ENCODE assay signal across 8 cellular contexts in genomic region chr11:84437129-84438123, GRCh38.
DNase-seq lines count a peak whose midpoint lies in the region; ATAC-seq, FAIRE-seq and TF ChIP-seq lines count a peak whose summit lies in the region.

No MANE protein-coding gene starts in this region.

- H3K9me3 ChIP-seq in left lung = peaks cover 0 to 6% of the 10 kb centered on the region in 2 donors

- H3K27ac ChIP-seq in left lung = no peak overlapping the region

- DNase-seq in DMS153 (lab: John Stamatoyannopoulos, UW) = peak; percentile 64
- peak in 36 of 56 donors; percentile 1 to 71 (median 22) for DNase-seq in amygdala (lab: John Stamatoyannopoulos, UW)
- DNase-seq in left lung = peak; percentile 33 to 64
- no peak for DNase-seq in activated naive CD4-positive, alpha-beta T cell treated with Interleukin-2 at 50 U/mL for 16 hours
- no peak for DNase-seq in frontal cortex (ENCODE audit: low spot score in 2 of 2)
- no peak for DNase-seq in T-helper 9 cell

- TF ChIP-seq CTCF in left lung (IDR thresholded peaks at IDR 0.05) = no peak

- H3K4me3 ChIP-seq in left lung = no peak overlapping the region

- intact Hi-C loops in left lung (cut with DNase I) = no loop called here

- no peaks in the 10 kb centered on the region for H3K4me1 ChIP-seq in left lung

- no peak for FAIRE-seq in frontal cortex (lab: Jason Lieb, UNC)

- no peaks in the 10 kb centered on the region for H3K27me3 ChIP-seq in left lung

- no peaks in the 10 kb centered on the region for H3K36me3 ChIP-seq in left lung

- ATAC-seq in GM19468 (IDR thresholded peaks at IDR 0.05; ENCODE audit: extremely low read depth, unreplicated experiment) = peak; percentile 60
- ATAC-seq in HG03469 (IDR thresholded peaks at IDR 0.05; ENCODE audit: unreplicated experiment) = peak; percentile 88
- peak; percentile 89 for ATAC-seq in left lung

Comparison
In these comparisons a context has a peak if more than half of its experiments do, and no peak if none do; other contexts are left out.
1. DNase-seq: peak in DMS153 (single experiment), amygdala (36 of 56) and left lung (2 of 2); none in activated naive CD4-positive, alpha-beta T cell treated with Interleukin-2 at 50 U/mL for 16 hours (single experiment), frontal cortex (0 of 2) and T-helper 9 cell (single experiment).
2. Peak in every context shown above with its lines, with median percentiles within 50 percentile points of each other: ATAC-seq.